In the genomic region with DNA sequence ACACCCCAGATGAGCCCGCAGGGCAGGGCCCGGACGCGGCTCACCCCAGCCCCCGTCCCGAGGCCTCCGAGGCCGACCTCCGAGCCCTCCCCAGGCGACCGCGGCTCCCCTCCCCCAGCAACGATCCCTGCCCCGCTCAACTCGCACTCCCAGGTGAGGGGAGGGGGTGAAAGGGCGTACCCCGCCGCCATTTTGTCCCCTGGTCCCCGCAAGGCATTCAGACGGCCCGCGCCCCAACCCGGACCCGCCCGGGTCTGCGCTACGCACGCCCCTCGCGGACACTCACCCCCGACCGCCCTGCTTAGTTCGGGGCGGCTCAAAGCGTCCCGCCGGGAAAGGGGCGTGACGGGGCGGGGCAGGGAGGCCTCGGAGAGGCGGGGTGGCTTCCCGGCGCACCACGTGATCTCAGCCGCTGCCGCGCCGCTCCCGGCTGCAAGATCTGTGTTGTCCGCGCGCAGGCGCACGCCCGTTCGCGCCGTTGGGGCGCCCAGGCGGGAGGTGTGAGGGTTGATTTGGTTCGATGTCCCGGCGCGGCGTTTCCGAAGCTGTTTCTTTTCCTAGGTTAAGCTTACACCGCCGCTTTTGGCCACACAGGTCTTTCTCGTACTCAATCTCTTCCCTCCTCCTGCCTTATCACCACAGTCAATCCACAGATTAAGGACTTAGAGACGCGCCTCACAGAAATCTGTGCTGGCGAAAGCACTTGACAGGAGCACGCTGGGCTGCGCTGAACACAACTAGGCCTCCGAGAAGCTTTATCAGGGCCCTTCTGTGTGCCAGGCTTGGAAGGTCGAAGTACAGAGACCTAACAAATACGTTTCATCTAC, we compare ENCODE assay signal across 1 cellular context.
TF ChIP-seq lines count a peak whose summit lies in the region.

A gene with protein sequence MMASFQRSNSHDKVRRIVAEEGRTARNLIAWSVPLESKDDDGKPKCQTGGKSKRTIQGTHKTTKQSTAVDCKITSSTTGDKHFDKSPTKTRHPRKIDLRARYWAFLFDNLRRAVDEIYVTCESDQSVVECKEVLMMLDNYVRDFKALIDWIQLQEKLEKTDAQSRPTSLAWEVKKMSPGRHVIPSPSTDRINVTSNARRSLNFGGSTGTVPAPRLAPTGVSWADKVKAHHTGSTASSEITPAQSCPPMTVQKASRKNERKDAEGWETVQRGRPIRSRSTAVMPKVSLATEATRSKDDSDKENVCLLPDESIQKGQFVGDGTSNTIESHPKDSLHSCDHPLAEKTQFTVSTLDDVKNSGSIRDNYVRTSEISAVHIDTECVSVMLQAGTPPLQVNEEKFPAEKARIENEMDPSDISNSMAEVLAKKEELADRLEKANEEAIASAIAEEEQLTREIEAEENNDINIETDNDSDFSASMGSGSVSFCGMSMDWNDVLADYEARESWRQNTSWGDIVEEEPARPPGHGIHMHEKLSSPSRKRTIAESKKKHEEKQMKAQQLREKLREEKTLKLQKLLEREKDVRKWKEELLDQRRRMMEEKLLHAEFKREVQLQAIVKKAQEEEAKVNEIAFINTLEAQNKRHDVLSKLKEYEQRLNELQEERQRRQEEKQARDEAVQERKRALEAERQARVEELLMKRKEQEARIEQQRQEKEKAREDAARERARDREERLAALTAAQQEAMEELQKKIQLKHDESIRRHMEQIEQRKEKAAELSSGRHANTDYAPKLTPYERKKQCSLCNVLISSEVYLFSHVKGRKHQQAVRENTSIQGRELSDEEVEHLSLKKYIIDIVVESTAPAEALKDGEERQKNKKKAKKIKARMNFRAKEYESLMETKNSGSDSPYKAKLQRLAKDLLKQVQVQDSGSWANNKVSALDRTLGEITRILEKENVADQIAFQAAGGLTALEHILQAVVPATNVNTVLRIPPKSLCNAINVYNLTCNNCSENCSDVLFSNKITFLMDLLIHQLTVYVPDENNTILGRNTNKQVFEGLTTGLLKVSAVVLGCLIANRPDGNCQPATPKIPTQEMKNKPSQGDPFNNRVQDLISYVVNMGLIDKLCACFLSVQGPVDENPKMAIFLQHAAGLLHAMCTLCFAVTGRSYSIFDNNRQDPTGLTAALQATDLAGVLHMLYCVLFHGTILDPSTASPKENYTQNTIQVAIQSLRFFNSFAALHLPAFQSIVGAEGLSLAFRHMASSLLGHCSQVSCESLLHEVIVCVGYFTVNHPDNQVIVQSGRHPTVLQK (N-terminal part only) (minus strand): TSS at position 328 of the 827 bp plus-strand sequence. CDS start 21,523 bp downstream, outside the sequence.

TF ChIP-seq in endothelial cell of umbilical vein, 7 proteins besides CTCF, POLR2A, EP300 and RAD21:
- TF ChIP-seq MAX (IDR thresholded peaks at IDR 0.05; ENCODE audit: insufficient read depth, insufficient read length) (peak; percentile 91), EZH2 (IDR thresholded peaks at IDR 0.05; ENCODE audit: borderline replicate concordance, low read depth, low read length, severe bottlenecking) (no peak), POLR2AphosphoS5 (IDR thresholded peaks at IDR 0.05; ENCODE audit: insufficient read depth, low read depth, low read length) (peak; percentile 78)
